Comparison of ENCODE assay signal across 14 cellular contexts in the genomic region with DNA sequence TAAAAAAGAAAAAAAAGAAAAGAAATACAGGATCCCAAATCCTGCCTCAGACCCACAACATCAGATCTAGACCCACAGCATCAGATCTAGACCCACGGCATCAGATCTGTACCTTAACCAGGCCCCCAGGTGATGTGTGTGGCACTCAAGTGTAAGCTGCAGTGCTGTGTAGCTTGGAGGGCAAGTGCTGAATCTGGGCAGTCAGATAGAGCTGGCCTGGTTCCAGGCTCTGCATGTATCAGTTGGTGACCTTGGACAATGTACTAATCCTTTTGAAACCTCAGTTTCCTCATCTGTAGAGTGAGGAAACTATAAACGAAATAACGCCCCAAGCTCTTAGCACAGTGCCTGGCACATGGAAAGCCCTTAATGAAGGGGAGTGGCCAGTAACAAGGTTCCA. TPM values are rescaled to one million over a fixed set of nuclear protein-coding genes. Genes with fewer than 3 reads are reported as not detected.
"Had no signal": no experiment of that assay in that cellular context is flagged by ENCODE, and none has a peak within 500 bp of the region (broad histone marks: within the 10 kb centered on the region; RNA-seq: fewer than 3 reads in every experiment).

No MANE protein-coding gene starts in this region.

- H3K9me3 ChIP-seq: thoracic aorta had no signal

- H3K4me3 ChIP-seq: lung, skin epidermis, thoracic aorta had no signal

- DNase-seq: activated CD4-positive, alpha-beta memory T cell treated with anti-CD3 and anti-CD28 coated beads for 36 hours; activated CD4-positive, alpha-beta T cell treated with anti-CD3 and anti-CD28 coated beads for 36 hours; activated CD8-positive, alpha-beta memory T cell treated with anti-CD3 and anti-CD28 coated beads, Interleukin-2, amount 10 ng/mL, durations not matched to agents 7 days and 5 days; amniotic stem cell; effector CD8-positive, alpha-beta T cell; left colon; stimulated activated CD4-positive, alpha-beta T cell treated with anti-CD3 and anti-CD28 coated beads, Interleukin-4, amount 100 ng/mL, for 1 hour; stimulated activated naive CD8-positive, alpha-beta T cell treated with anti-CD3 and anti-CD28 coated beads, Interleukin-15, amount 100 ng/mL, for 72 hours; SW 1271 had no signal

- H3K36me3 ChIP-seq: thoracic aorta had no signal

- ATAC-seq: activated CD4-positive, alpha-beta T cell treated with anti-CD3 and anti-CD28 coated beads for 36 hours; activated CD8-positive, alpha-beta memory T cell treated with anti-CD3 and anti-CD28 coated beads, Interleukin-2, amount 10 ng/mL, durations not matched to agents 7 days and 5 days; esophagus mucosa; left colon; stimulated activated naive CD8-positive, alpha-beta T cell treated with anti-CD3 and anti-CD28 coated beads, Interleukin-15, amount 100 ng/mL, for 72 hours; WTC11 had no signal

RNA-seq across cellular contexts. Expression of a gene that starts 16.7 kb away (rescaled TPM):
- total RNA-seq: activated CD4-positive, alpha-beta T cell treated with anti-CD3 and anti-CD28 coated beads for 36 hours had no signal
